ENCODE assay signal across 13 cellular contexts in genomic region chr15:92662797-92663196, GRCh38. TPM values are rescaled to one million over a fixed set of nuclear protein-coding genes. Genes with fewer than 3 reads are reported as not detected.
DNase-seq lines count a peak whose midpoint lies in the region; ATAC-seq and TF ChIP-seq lines count a peak whose summit lies in the region.
"Had no signal": no experiment of that assay in that cellular context is flagged by ENCODE, and none has a peak within 500 bp of the region (broad histone marks: within the 10 kb centered on the region; RNA-seq: fewer than 3 reads in every experiment).

No MANE protein-coding gene starts in this region.

- no peak for DNase-seq in Caco-2
- no peak for DNase-seq in MM.1S
- DNase-seq in NCI-H345 treated with DMSO at 0.1 percent for 48 hours (lab: John Stamatoyannopoulos, UW; ENCODE audit: unreplicated experiment), result no peak
- no peak for DNase-seq in endothelial cell (ENCODE audit: low spot score)
- no peak for DNase-seq in GM13977 (ENCODE audit: low spot score)
- no peak for DNase-seq in activated naive CD4-positive, alpha-beta T cell treated with Interleukin-2 at 50 U/mL for 16 hours
- DNase-seq: body of pancreas, esophagus squamous epithelium had no signal

- peak overlapping the region; percentile 52; the same call in 1 of the 2 replicates for H3K27ac ChIP-seq in MM.1S (ENCODE audit: low read length)
- H3K27ac ChIP-seq: body of pancreas, esophagus squamous epithelium had no signal

- H3K36me3 ChIP-seq in Caco-2 (ENCODE audit: control insufficient read depth, insufficient read depth, low read length), result no peaks in the 10 kb centered on the region
- no peaks in the 10 kb centered on the region for H3K36me3 ChIP-seq in MM.1S (replicated peaks; ENCODE audit: insufficient read depth, low read length)
- H3K36me3 ChIP-seq: esophagus squamous epithelium had no signal

- peaks cover 13% of the 10 kb centered on the region for H3F3A ChIP-seq in MM.1S (ENCODE audit: insufficient read depth, low read length)

- peak overlapping the region; percentile 45; the same call in 1 of the 2 replicates for H2AFZ ChIP-seq in MM.1S (ENCODE audit: low read length)

- peak; percentile 16 for ATAC-seq in GM19372 (IDR thresholded peaks at IDR 0.05; ENCODE audit: low read depth, unreplicated experiment)
- ATAC-seq in HG02759 (IDR thresholded peaks at IDR 0.05; ENCODE audit: unreplicated experiment), result peak; percentile 14
- ATAC-seq: body of pancreas had no signal

- H3K9ac ChIP-seq in MM.1S (ENCODE audit: low read length), result no peak overlapping the region

- H4K20me1 ChIP-seq in MM.1S (ENCODE audit: insufficient read depth, low read length), result no peaks in the 10 kb centered on the region

- in situ Hi-C loops in GM13977 (cut with MboI; ENCODE audit: low pct_unique_long_range_greater_than_20kb, low sequenced_read_pairs, unreplicated experiment), result no loop called here

- H3K9me2 ChIP-seq in MM.1S (replicated peaks; ENCODE audit: insufficient read depth, low read length), result no peaks in the 10 kb centered on the region

- POLR2A ChIA-PET in Caco-2 (lab: Charles Lee), result no interaction called here

- no peak overlapping the region for H3K4me2 ChIP-seq in MM.1S (ENCODE audit: low read depth, low read length)

- H3K79me2 ChIP-seq in MM.1S (ENCODE audit: low read length), result no peaks in the 10 kb centered on the region

- no TSS peak for BruUV-seq in Caco-2 (replicated peaks; lab: Mats Ljungman, UMichigan)

- no peaks in the 10 kb centered on the region for H3K27me3 ChIP-seq in Caco-2 (replicated peaks; ENCODE audit: control insufficient read depth, insufficient read depth, low read length)
- H3K27me3 ChIP-seq in MM.1S (replicated peaks; ENCODE audit: insufficient read depth, low read length), result no peaks in the 10 kb centered on the region
- H3K27me3 ChIP-seq: body of pancreas, esophagus squamous epithelium had no signal

- H3K4me1 Mint-ChIP-seq in Caco-2 (ENCODE audit: low read depth, unreplicated experiment), result peaks cover 39% of the 10 kb centered on the region
- peaks cover 35% of the 10 kb centered on the region for H3K4me1 Mint-ChIP-seq in endothelial cell (ENCODE audit: unreplicated experiment)
- H3K4me1 Mint-ChIP-seq: activated naive CD4-positive, alpha-beta T cell treated with anti-CD3 and anti-CD28 coated beads, Interleukin-2, amount 50 U/mL, for 24 hours; memory B cell had no signal

- H3K4me1 ChIP-seq in Caco-2 (peaks cover 83% of the 10 kb centered on the region), MM.1S (ENCODE audit: low read length) (peaks cover 36% of the 10 kb centered on the region)

- H3K27ac Mint-ChIP-seq in Caco-2 (ENCODE audit: unreplicated experiment), result peak overlapping the region; percentile 35
- no peak overlapping the region for H3K27ac Mint-ChIP-seq in endothelial cell (ENCODE audit: unreplicated experiment)
- H3K27ac Mint-ChIP-seq: activated naive CD4-positive, alpha-beta T cell treated with anti-CD3 and anti-CD28 coated beads, Interleukin-2, amount 50 U/mL, for 24 hours; dendritic cell treated with granulocyte-macrophage colony-stimulating factor and Interleukin-4, amounts not matched to agents 40 ng/mL and 50 ng/mL, for 4 days; memory B cell had no signal

- no peaks in the 10 kb centered on the region for H3K9me3 Mint-ChIP-seq in Caco-2 (ENCODE audit: unreplicated experiment)
- H3K9me3 Mint-ChIP-seq in endothelial cell (ENCODE audit: unreplicated experiment), result no peaks in the 10 kb centered on the region
- H3K9me3 Mint-ChIP-seq: activated naive CD4-positive, alpha-beta T cell treated with anti-CD3 and anti-CD28 coated beads, Interleukin-2, amount 50 U/mL, for 24 hours; dendritic cell treated with granulocyte-macrophage colony-stimulating factor and Interleukin-4, amounts not matched to agents 40 ng/mL and 50 ng/mL, for 4 days; memory B cell had no signal

- H3K36me3 Mint-ChIP-seq in Caco-2 (ENCODE audit: insufficient read depth, unreplicated experiment), result peaks cover 5% of the 10 kb centered on the region
- H3K36me3 Mint-ChIP-seq in endothelial cell (ENCODE audit: low read depth, unreplicated experiment), result no peaks in the 10 kb centered on the region
- H3K36me3 Mint-ChIP-seq: activated naive CD4-positive, alpha-beta T cell treated with anti-CD3 and anti-CD28 coated beads, Interleukin-2, amount 50 U/mL, for 24 hours had no signal

- no peak overlapping the region for H3K4me3 ChIP-seq in Caco-2 (ENCODE audit: low read depth, low read length)
- H3K4me3 ChIP-seq in MM.1S (ENCODE audit: low read length), result no peak overlapping the region
- H3K4me3 ChIP-seq: body of pancreas, esophagus squamous epithelium had no signal

- CTCF ChIA-PET in Caco-2 (lab: Charles Lee), result no interaction called here

- H3K9me3 ChIP-seq in Caco-2, result no peaks in the 10 kb centered on the region
- H3K9me3 ChIP-seq in MM.1S (replicated peaks; ENCODE audit: insufficient read depth, low read length), result no peaks in the 10 kb centered on the region
- H3K9me3 ChIP-seq: body of pancreas, esophagus squamous epithelium had no signal

- TF ChIP-seq CTCF in Caco-2 (IDR thresholded peaks at IDR 0.05; ENCODE audit: insufficient read depth in 1 of 2, low read depth in 1 of 2, low read length in 1 of 2, severe bottlenecking in 1 of 2, unreplicated experiment in 1 of 2) (no peak), MM.1S (IDR thresholded peaks at IDR 0.05; ENCODE audit: low read length) (no peak), endothelial cell (IDR thresholded peaks at IDR 0.05; ENCODE audit: unreplicated experiment) (no peak), GM13977 (IDR thresholded peaks at IDR 0.05; ENCODE audit: extremely low read depth, insufficient read depth, missing control alignments) (no peak)

- H3K27me3 Mint-ChIP-seq in Caco-2 (ENCODE audit: insufficient read depth, unreplicated experiment) (no peaks in the 10 kb centered on the region), endothelial cell (ENCODE audit: unreplicated experiment) (no peaks in the 10 kb centered on the region)

- H3K4me3 Mint-ChIP-seq in Caco-2 (ENCODE audit: unreplicated experiment) (no peak overlapping the region), endothelial cell (ENCODE audit: unreplicated experiment) (no peak overlapping the region)
- H3K4me3 Mint-ChIP-seq: activated naive CD4-positive, alpha-beta T cell treated with anti-CD3 and anti-CD28 coated beads, Interleukin-2, amount 50 U/mL, for 24 hours; dendritic cell treated with granulocyte-macrophage colony-stimulating factor and Interleukin-4, amounts not matched to agents 40 ng/mL and 50 ng/mL, for 4 days; memory B cell had no signal

- intact Hi-C loops in Caco-2 (cut with micrococcal nuclease; ENCODE audit: unreplicated experiment), result no loop called here

RNA-seq across cellular contexts. Expression of gene FAM174B, which starts 7.2 kb away (rescaled TPM):
- total RNA-seq in Caco-2 (2022) (79.4 and 87.5 TPM in 2 replicates), endothelial cell (ENCODE audit: unreplicated experiment) (163 TPM)
